Comparison of ENCODE assay signal across 8 cellular contexts in genomic region chr12:6963016-6963731, GRCh38. TPM values are rescaled to one million over a fixed set of nuclear protein-coding genes. Genes with fewer than 3 reads are reported as not detected.
DNase-seq lines count a peak whose midpoint lies in the region; TF ChIP-seq lines count a peak whose summit lies in the region.

No MANE protein-coding gene starts in this region.

- peaks cover 61% of the 10 kb centered on the region for H3K36me3 ChIP-seq in BLaER1
- H3K36me3 ChIP-seq in mesenchymal stem cell (ENCODE audit: control insufficient read depth in 1 of 2, insufficient read depth in 2 of 2, low read depth in 1 of 2, low read length in 2 of 2) = peaks cover 42 to 50% of the 10 kb centered on the region in 2 experiments

- H2BK5ac ChIP-seq in mesenchymal stem cell (ENCODE audit: low read depth, low read length, poor library complexity, severe bottlenecking) = no peak overlapping the region

- peak overlapping the region; percentile 97 for H4K91ac ChIP-seq in mesenchymal stem cell (ENCODE audit: low read length)

- DNase-seq in LNCaP clone FGC (ENCODE audit: low read depth) = peak; percentile 89
- DNase-seq in activated naive CD8-positive, alpha-beta T cell treated with anti-CD3 and anti-CD28 coated beads for 36 hours = peak; percentile 9
- no peak for DNase-seq in mesenchymal stem cell
- no peak for DNase-seq in SKM-1 treated with dmso at 0.1 percent for 144 hours (lab: John Stamatoyannopoulos, UW; ENCODE audit: unreplicated experiment)
- DNase-seq in mesenteric fat pad (ENCODE audit: low spot score) = no peak
- DNase-seq in RKO (ENCODE audit: low spot score) = no peak
- no peak for DNase-seq in stimulated activated CD4-positive, alpha-beta T cell treated with anti-CD3 and anti-CD28 coated beads, Interleukin-1b, Interleukin-23, amount 100 ng/mL, for 48 hours

- H3K9ac ChIP-seq in BLaER1 = peak overlapping the region; percentile 93
- peak overlapping the region; percentile 79 for H3K9ac ChIP-seq in mesenchymal stem cell (ENCODE audit: low read length)

- no peak overlapping the region for H3K23ac ChIP-seq in mesenchymal stem cell (ENCODE audit: low read length in 2 of 2)

- no peak overlapping the region for H4K8ac ChIP-seq in mesenchymal stem cell (ENCODE audit: low read length)

- H3K4me3 ChIP-seq in BLaER1 = no peak overlapping the region
- peak overlapping the region; percentile 84 for H3K4me3 ChIP-seq in LNCaP clone FGC (ENCODE audit: low read depth, low read length)
- no peak overlapping the region for H3K4me3 ChIP-seq in mesenchymal stem cell (ENCODE audit: insufficient read depth in 1 of 2, low read depth in 1 of 2, low read length in 2 of 2)

- H3K27ac Mint-ChIP-seq in activated naive CD8-positive, alpha-beta T cell treated with anti-CD3 and anti-CD28 coated beads for 36 hours = peak overlapping the region; percentile 93

- peak overlapping the region; percentile 42 for H2AK5ac ChIP-seq in mesenchymal stem cell (ENCODE audit: low read length, severe bottlenecking)

- H3K4me2 ChIP-seq in BLaER1 = peak overlapping the region; percentile 91
- no peak overlapping the region for H3K4me2 ChIP-seq in mesenchymal stem cell (ENCODE audit: low read length, poor library complexity, severe bottlenecking)

- H2BK12ac ChIP-seq in mesenchymal stem cell (ENCODE audit: low read length in 2 of 2) = peak overlapping the region; percentile 51 to 80

- H3K4me1 ChIP-seq in BLaER1 (peaks cover 86% of the 10 kb centered on the region), mesenchymal stem cell (ENCODE audit: control insufficient read depth, insufficient read depth, low read depth, low read length) (peaks cover 20% of the 10 kb centered on the region)

- peaks cover 69% of the 10 kb centered on the region for H3K4me1 Mint-ChIP-seq in activated naive CD8-positive, alpha-beta T cell treated with anti-CD3 and anti-CD28 coated beads for 36 hours

- H3K27me3 ChIP-seq in BLaER1 (no peaks in the 10 kb centered on the region), mesenchymal stem cell (ENCODE audit: control insufficient read depth in 1 of 2, insufficient read depth in 1 of 2, low read length in 2 of 2) (no peaks in the 10 kb centered on the region)

- H3K9me3 Mint-ChIP-seq in activated naive CD8-positive, alpha-beta T cell treated with anti-CD3 and anti-CD28 coated beads for 36 hours = no peaks in the 10 kb centered on the region

- H3K4me3 Mint-ChIP-seq in activated naive CD8-positive, alpha-beta T cell treated with anti-CD3 and anti-CD28 coated beads for 36 hours = peak overlapping the region; percentile 34

- peaks cover 11% of the 10 kb centered on the region for H3K79me1 ChIP-seq in mesenchymal stem cell (replicated peaks; ENCODE audit: low read length, poor library complexity, severe bottlenecking)

- H3K27me3 Mint-ChIP-seq in activated naive CD8-positive, alpha-beta T cell treated with anti-CD3 and anti-CD28 coated beads for 36 hours = no peaks in the 10 kb centered on the region

- H2BK15ac ChIP-seq in mesenchymal stem cell (ENCODE audit: low read depth, poor library complexity, severe bottlenecking) = peak overlapping the region; percentile 41

- H2AFZ ChIP-seq in mesenchymal stem cell (ENCODE audit: low read depth, low read length) = peak overlapping the region; percentile 10

- no peak overlapping the region for H2BK120ac ChIP-seq in mesenchymal stem cell (ENCODE audit: low read depth, low read length)

- H3K36me3 Mint-ChIP-seq in activated naive CD8-positive, alpha-beta T cell treated with anti-CD3 and anti-CD28 coated beads for 36 hours = peaks cover 60% of the 10 kb centered on the region

- WGBS in mesenchymal stem cell = 85% methylated on average over 27 of the region's 32 CpGs

- H3K18ac ChIP-seq in mesenchymal stem cell (ENCODE audit: low read depth in 1 of 2, low read length in 2 of 2) = peak overlapping the region in 1 of 2 experiments; percentile 24

- no peak for TF ChIP-seq CTCF in LNCaP clone FGC (IDR thresholded peaks at IDR 0.05; ENCODE audit: control insufficient read depth, extremely low read depth, insufficient read depth)

- H3K4ac ChIP-seq in mesenchymal stem cell (ENCODE audit: low read depth in 1 of 2, low read length in 2 of 2) = peak overlapping the region; percentile 56 to 97

- H3K27ac ChIP-seq in BLaER1 (peak overlapping the region; percentile 91), mesenchymal stem cell (ENCODE audit: low read length, poor library complexity, severe bottlenecking) (no peak overlapping the region)

- no peak overlapping the region for H3K14ac ChIP-seq in mesenchymal stem cell (ENCODE audit: low read length in 2 of 2)

- no peaks in the 10 kb centered on the region for H3K9me3 ChIP-seq in BLaER1
- no peaks in the 10 kb centered on the region for H3K9me3 ChIP-seq in mesenchymal stem cell (ENCODE audit: control insufficient read depth, low read length)

- no peaks in the 10 kb centered on the region for H4K20me1 ChIP-seq in BLaER1

RNA-seq across cellular contexts. Expression of gene PHB2, which starts 7.3 kb away (rescaled TPM):
- 100 to 1,000 TPM; 556 to 557 TPM for total RNA-seq in activated naive CD8-positive, alpha-beta T cell treated with anti-CD3 and anti-CD28 coated beads for 36 hours
- 253 TPM for polyA plus RNA-seq in mesenchymal stem cell (2013, experiment 1 of 2)
- polyA plus RNA-seq in mesenchymal stem cell (2013, experiment 2 of 2) = 265 TPM
- 143 TPM for total RNA-seq in mesenteric fat pad

RNA-seq across cellular contexts. Expression of gene EMG1, which starts 7.5 kb away (rescaled TPM):
- total RNA-seq in activated naive CD8-positive, alpha-beta T cell treated with anti-CD3 and anti-CD28 coated beads for 36 hours = 100 to 1,000 TPM; 130 to 140 TPM
- polyA plus RNA-seq in mesenchymal stem cell (2013, experiment 1 of 2) = 30.6 TPM
- polyA plus RNA-seq in mesenchymal stem cell (2013, experiment 2 of 2) = 32.3 TPM
- 44.3 TPM for total RNA-seq in mesenteric fat pad

RNA-seq across cellular contexts. Expression of gene PTPN6, which starts 12.0 kb away (rescaled TPM):
- 100 to 1,000 TPM; 457 to 467 TPM for total RNA-seq in activated naive CD8-positive, alpha-beta T cell treated with anti-CD3 and anti-CD28 coated beads for 36 hours
- polyA plus RNA-seq in mesenchymal stem cell (2013, experiment 1 of 2) = 0.73 TPM
- polyA plus RNA-seq in mesenchymal stem cell (2013, experiment 2 of 2) = 1.2 TPM
- 47.2 TPM for total RNA-seq in mesenteric fat pad

RNA-seq across cellular contexts. Expression of gene C12orf57, which starts 19.4 kb away (rescaled TPM):
- 100 to 1,000 TPM; 203 to 208 TPM for total RNA-seq in activated naive CD8-positive, alpha-beta T cell treated with anti-CD3 and anti-CD28 coated beads for 36 hours
- polyA plus RNA-seq in mesenchymal stem cell (2013, experiment 1 of 2) = 186 TPM
- 188 TPM for polyA plus RNA-seq in mesenchymal stem cell (2013, experiment 2 of 2)
- total RNA-seq in mesenteric fat pad = 125 TPM

RNA-seq across cellular contexts. Expression of gene RNU7-1, which starts 19.6 kb away (rescaled TPM):
- not detected for total RNA-seq in activated naive CD8-positive, alpha-beta T cell treated with anti-CD3 and anti-CD28 coated beads for 36 hours
- polyA plus RNA-seq in mesenchymal stem cell (2013, experiment 1 of 2) = not detected
- polyA plus RNA-seq in mesenchymal stem cell (2013, experiment 2 of 2) = not detected
- total RNA-seq in mesenteric fat pad = not detected

Comparison
In these comparisons a context has a peak if more than half of its experiments do, and no peak if none do; other contexts are left out.
1. DNase-seq: peak in LNCaP clone FGC (single experiment) and activated naive CD8-positive, alpha-beta T cell treated with anti-CD3 and anti-CD28 coated beads for 36 hours (single experiment); none in mesenchymal stem cell (single experiment), SKM-1 treated with dmso at 0.1 percent for 144 hours (single experiment), mesenteric fat pad (single experiment), RKO (single experiment) and stimulated activated CD4-positive, alpha-beta T cell treated with anti-CD3 and anti-CD28 coated beads, Interleukin-1b, Interleukin-23, amount 100 ng/mL, for 48 hours (single experiment).